In genomic region chr2:190199109-190199508, GRCh38 we compare ENCODE assay signal across 20 cellular contexts.
"Had no signal": no experiment of that assay in that cellular context is flagged by ENCODE, and none has a peak within 500 bp of the region (broad histone marks: within the 10 kb centered on the region; RNA-seq: fewer than 3 reads in every experiment).

No MANE protein-coding gene starts in this region.

- H3K27me3 ChIP-seq: MG63, SJCRH30 had no signal

- H3K27ac ChIP-seq: SJCRH30 had no signal

- H3K9me3 ChIP-seq: SJCRH30 had no signal

- DNase-seq: IMR-90, Karpas-422, KG1, MG63, NCI-H1092, NCI-H1436, NCI-H187, NCI-H2081 treated with DMSO at 0.1 percent for 48 hours, NCI-H2171, NCI-H226, NCI-H446, NCI-H510A, NCI-H524 treated with DMSO at 0.1 percent for 48 hours, NCI-H69, NCI-H774, RPMI8226, SHP77 treated with DMSO at 0.1 percent for 48 hours, SJCRH30 had no signal

- ATAC-seq: HepG2, SK-N-SH treated with all-trans-retinoic acid at 6 μM for 48 hours had no signal

- H3K4me3 ChIP-seq: MG63, SJCRH30 had no signal
